ENCODE assay signal across 1 cellular context in genomic region chr1:27361553-27361952, GRCh38.
TF ChIP-seq lines count a peak whose summit lies in the region.

No MANE protein-coding gene starts in this region.

TF ChIP-seq in H1, 55 proteins besides CTCF, POLR2A, EP300 and RAD21:
- no peak for TF ChIP-seq NANOG (IDR thresholded peaks at IDR 0.05; ENCODE audit: insufficient read depth, low read depth, low read length, poor library complexity, severe bottlenecking)
- TF ChIP-seq CEBPB (IDR thresholded peaks at IDR 0.05; ENCODE audit: low read depth, low read length) = no peak
- TF ChIP-seq RBBP5 (IDR thresholded peaks at IDR 0.05; ENCODE audit: borderline replicate concordance, low read depth, low read length) = no peak
- no peak for TF ChIP-seq BCL11A (IDR thresholded peaks at IDR 0.05; ENCODE audit: low read depth in 2 of 2, low read length in 2 of 2)
- TF ChIP-seq HDAC6 (IDR thresholded peaks at IDR 0.05; ENCODE audit: low read depth, low read length) = no peak
- no peak for TF ChIP-seq ASH2L (IDR thresholded peaks at IDR 0.05; ENCODE audit: low read length)
- no peak for TF ChIP-seq ZNF274 (IDR thresholded peaks at IDR 0.05; ENCODE audit: borderline replicate concordance, extremely low read depth, low read length)
- TF ChIP-seq CHD7 (IDR thresholded peaks at IDR 0.05; ENCODE audit: insufficient replicate concordance, low read length) = no peak
- no peak for TF ChIP-seq EZH2 (IDR thresholded peaks at IDR 0.05; ENCODE audit: low read depth, low read length, severe bottlenecking)
- TF ChIP-seq MAX (IDR thresholded peaks at IDR 0.05) = no peak
- no peak for TF ChIP-seq TAF7 (optimal IDR thresholded peaks at IDR 0.05; ENCODE audit: borderline replicate concordance, low read depth, low read length)
- no peak for TF ChIP-seq NRF1 (IDR thresholded peaks at IDR 0.05; ENCODE audit: low read depth, low read length)
- no peak for TF ChIP-seq TEAD4 (IDR thresholded peaks at IDR 0.05; ENCODE audit: low read depth, low read length)
- TF ChIP-seq TAF1 (IDR thresholded peaks at IDR 0.05; ENCODE audit: low read depth, low read length) = no peak
- TF ChIP-seq CHD2 (IDR thresholded peaks at IDR 0.05; ENCODE audit: low read length) = no peak
